In the genomic region with DNA sequence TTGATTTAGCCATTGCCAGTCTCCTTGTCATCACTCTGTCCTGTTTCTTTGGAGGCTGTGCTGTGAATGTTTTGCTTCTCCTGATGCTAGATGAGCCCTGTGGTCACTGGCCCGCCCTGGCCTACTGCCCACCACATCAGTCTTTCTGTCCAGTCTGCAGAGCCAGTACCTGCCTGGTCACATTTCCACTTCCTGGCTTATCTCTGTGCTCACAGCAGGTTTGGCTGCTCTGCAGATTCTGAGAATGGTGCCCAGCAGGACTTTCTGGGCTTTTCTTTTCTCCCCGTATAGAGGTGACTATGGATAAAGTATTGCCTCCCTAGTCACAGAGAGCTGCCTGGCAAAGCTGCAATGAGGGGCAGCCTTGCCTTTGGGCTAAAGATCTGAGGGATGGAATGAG, we compare ENCODE assay signal across 24 cellular contexts.
"Had no signal": no experiment of that assay in that cellular context is flagged by ENCODE, and none has a peak within 500 bp of the region (broad histone marks: within the 10 kb centered on the region; RNA-seq: fewer than 3 reads in every experiment).

No MANE protein-coding gene starts in this region.

- H3K4me1 Mint-ChIP-seq: activated CD4-positive, alpha-beta memory T cell treated with anti-CD3 and anti-CD28 coated beads, Interleukin-2, amount 10 ng/mL, durations not matched to agents 7 days and 5 days; activated CD4-positive, alpha-beta T cell treated with anti-CD3 and anti-CD28 coated beads, Interleukin-2, amount 10 ng/mL, durations not matched to agents 7 days and 5 days; activated naive CD4-positive, alpha-beta T cell treated with anti-CD3 and anti-CD28 coated beads, Interleukin-2, amount 10 ng/mL, durations not matched to agents 7 days and 5 days; activated naive CD8-positive, alpha-beta T cell treated with anti-CD3 and anti-CD28 coated beads for 36 hours; activated T-helper 17 cell treated with anti-CD3 and anti-CD28 coated beads, Interleukin-2, amount 50 U/mL, for 72 hours; T-cell had no signal

- H3K27ac ChIP-seq: brain microvascular endothelial cell, cardiac muscle cell, SK-N-MC had no signal

- H3K36me3 Mint-ChIP-seq: activated naive CD4-positive, alpha-beta T cell treated with anti-CD3 and anti-CD28 coated beads, Interleukin-2, amount 10 ng/mL, durations not matched to agents 7 days and 5 days; activated naive CD8-positive, alpha-beta T cell treated with anti-CD3 and anti-CD28 coated beads for 36 hours; T-cell had no signal

- H3K27me3 Mint-ChIP-seq: activated CD4-positive, alpha-beta memory T cell treated with anti-CD3 and anti-CD28 coated beads, Interleukin-2, amount 10 ng/mL, durations not matched to agents 7 days and 5 days; activated CD4-positive, alpha-beta T cell treated with anti-CD3 and anti-CD28 coated beads, Interleukin-2, amount 10 ng/mL, durations not matched to agents 7 days and 5 days; activated naive CD4-positive, alpha-beta T cell treated with anti-CD3 and anti-CD28 coated beads, Interleukin-2, amount 10 ng/mL, durations not matched to agents 7 days and 5 days; activated naive CD8-positive, alpha-beta T cell treated with anti-CD3 and anti-CD28 coated beads for 36 hours; activated T-helper 17 cell treated with anti-CD3 and anti-CD28 coated beads, Interleukin-2, amount 50 U/mL, for 72 hours had no signal

- H3K27me3 ChIP-seq: brain microvascular endothelial cell, cardiac muscle cell had no signal

- H3K4me3 Mint-ChIP-seq: activated CD4-positive, alpha-beta memory T cell treated with anti-CD3 and anti-CD28 coated beads, Interleukin-2, amount 10 ng/mL, durations not matched to agents 7 days and 5 days; activated CD4-positive, alpha-beta T cell treated with anti-CD3 and anti-CD28 coated beads, Interleukin-2, amount 10 ng/mL, durations not matched to agents 7 days and 5 days; activated naive CD4-positive, alpha-beta T cell treated with anti-CD3 and anti-CD28 coated beads, Interleukin-2, amount 10 ng/mL, durations not matched to agents 7 days and 5 days; activated naive CD8-positive, alpha-beta T cell treated with anti-CD3 and anti-CD28 coated beads for 36 hours; activated T-helper 17 cell treated with anti-CD3 and anti-CD28 coated beads, Interleukin-2, amount 50 U/mL, for 72 hours; T-cell had no signal

- H3K27ac Mint-ChIP-seq: activated CD4-positive, alpha-beta memory T cell treated with anti-CD3 and anti-CD28 coated beads, Interleukin-2, amount 10 ng/mL, durations not matched to agents 7 days and 5 days; activated CD4-positive, alpha-beta T cell treated with anti-CD3 and anti-CD28 coated beads, Interleukin-2, amount 10 ng/mL, durations not matched to agents 7 days and 5 days; activated naive CD4-positive, alpha-beta T cell treated with anti-CD3 and anti-CD28 coated beads, Interleukin-2, amount 10 ng/mL, durations not matched to agents 7 days and 5 days; activated naive CD8-positive, alpha-beta T cell treated with anti-CD3 and anti-CD28 coated beads for 36 hours; activated T-helper 17 cell treated with anti-CD3 and anti-CD28 coated beads, Interleukin-2, amount 50 U/mL, for 72 hours; T-cell had no signal

- H3K9me3 Mint-ChIP-seq: activated CD4-positive, alpha-beta memory T cell treated with anti-CD3 and anti-CD28 coated beads, Interleukin-2, amount 10 ng/mL, durations not matched to agents 7 days and 5 days; activated CD4-positive, alpha-beta T cell treated with anti-CD3 and anti-CD28 coated beads, Interleukin-2, amount 10 ng/mL, durations not matched to agents 7 days and 5 days; activated naive CD4-positive, alpha-beta T cell treated with anti-CD3 and anti-CD28 coated beads, Interleukin-2, amount 10 ng/mL, durations not matched to agents 7 days and 5 days; activated naive CD8-positive, alpha-beta T cell treated with anti-CD3 and anti-CD28 coated beads for 36 hours; activated T-helper 17 cell treated with anti-CD3 and anti-CD28 coated beads, Interleukin-2, amount 50 U/mL, for 72 hours; T-cell had no signal

- DNase-seq: activated CD4-positive, alpha-beta memory T cell treated with anti-CD3 and anti-CD28 coated beads, Interleukin-2, amount 10 ng/mL, durations not matched to agents 7 days and 5 days; activated CD4-positive, alpha-beta T cell treated with anti-CD3 and anti-CD28 coated beads, Interleukin-2, amount 10 ng/mL, durations not matched to agents 7 days and 5 days; activated CD4-positive, CD25-positive, alpha-beta regulatory T cell; activated gamma-delta T cell treated with Interleukin-2 at 50 U/mL for 16 hours; activated naive CD4-positive, alpha-beta T cell treated with anti-CD3 and anti-CD28 coated beads, Interleukin-2, amount 10 ng/mL, durations not matched to agents 7 days and 5 days; activated naive CD8-positive, alpha-beta T cell treated with anti-CD3 and anti-CD28 coated beads for 36 hours; activated T-cell treated with anti-CD3 and anti-CD28 coated beads for 4 hours; activated T-cell treated with anti-CD3 and anti-CD28 coated beads, Interleukin-2, amount 50 U/mL, for 48 hours; brain microvascular endothelial cell; KBM-7; NCI-H1048; NCI-H1417; NCI-H1930; NCI-H2107; NCI-H2171 treated with DMSO at 0.1 percent for 48 hours; NCI-H226; NCI-H526; NCI-H82; T-cell; T-helper 2 cell; T1000 had no signal

- H3K36me3 ChIP-seq: brain microvascular endothelial cell, cardiac muscle cell had no signal

- H3K4me3 ChIP-seq: cardiac muscle cell, SK-N-MC had no signal
